8 cellular contexts compared by ENCODE assay signal in the genomic region with DNA sequence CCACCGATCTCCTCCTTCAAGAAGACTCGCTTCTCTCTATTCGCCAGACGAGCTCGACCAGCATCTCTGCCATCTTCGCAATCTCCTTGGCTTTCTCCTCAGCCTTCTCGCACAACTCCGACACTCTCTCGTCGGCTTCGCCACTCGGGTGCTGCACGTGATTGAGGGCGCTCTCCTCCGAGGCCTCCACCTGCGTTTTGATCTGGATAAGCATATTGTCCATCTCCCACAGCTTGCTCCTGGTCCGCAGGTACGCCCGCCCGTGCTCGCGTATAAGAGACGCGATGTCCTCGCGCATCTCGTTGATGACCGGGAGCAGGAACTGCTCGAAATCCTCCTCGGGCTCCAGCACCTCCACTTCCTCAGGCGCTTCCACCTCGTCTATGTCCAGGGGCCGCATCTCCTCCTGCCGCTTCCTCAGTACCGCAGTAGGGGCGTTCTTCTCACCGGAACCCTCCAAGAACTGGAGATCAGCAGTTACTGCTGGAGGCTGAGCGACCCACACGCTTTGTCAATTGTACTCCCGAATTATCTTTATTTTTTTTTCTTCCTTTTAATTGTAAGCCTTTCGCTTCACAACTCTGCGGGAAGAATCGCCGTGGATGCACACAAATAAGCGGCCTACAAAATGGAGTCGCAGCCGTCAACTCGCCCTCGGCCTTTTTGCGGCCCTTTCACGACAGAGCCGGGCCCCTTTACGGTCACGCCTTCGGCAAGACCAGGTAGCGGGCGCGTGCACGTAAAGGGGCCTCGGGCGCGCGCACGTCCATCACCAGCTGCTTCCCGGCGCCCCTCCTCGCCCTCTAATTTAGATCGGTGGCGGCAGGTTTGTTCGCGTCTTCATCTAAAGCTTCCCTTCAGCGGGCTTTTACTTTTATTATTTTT. TPM values are rescaled to one million over a fixed set of nuclear protein-coding genes. Genes with fewer than 3 reads are reported as not detected.
A peak's percentile ranks its signal among the peaks of the same experiment; 100 is the strongest.
DNase-seq lines count a peak whose midpoint lies in the region; ATAC-seq and TF ChIP-seq lines count a peak whose summit lies in the region.

MRFAP1L1 (minus strand) TSS at position 636 of the 885 bp plus-strand sequence; CDS start at position 400, 236 bp downstream.

- H3K27me3 ChIP-seq in AG04450 (ENCODE audit: control insufficient read depth, insufficient read depth, low read length) (peaks cover 3% of the 10 kb centered on the region), spleen (replicated peaks in 1 of 7) (no peaks in the 10 kb centered on the region)

- WGBS in spleen, 5 donors, result 0 to 1% (median 0%) methylated on average over 72 of the region's 72 CpGs

- peak in 1 of 3 donors; percentile 5 for TF ChIP-seq POLR2A in spleen (IDR thresholded peaks at IDR 0.05)

- intact Hi-C loops in spleen (cut with DNase I; ENCODE audit: low total_unique reads), result loop anchor here (5.0 kb wide), 1 partner anchor 67 kb away; the partner anchor contains the start of gene MRFAP1

- TF ChIP-seq CTCF in AG04450 (IDR thresholded peaks at IDR 0.05; ENCODE audit: low read depth, low read length) (peak; percentile 29), spleen (IDR thresholded peaks at IDR 0.05 in 8 of 11, conservative IDR thresholded peaks at IDR 0.05 in 3 of 11) (peak in 2 of 11 experiments; percentile 22 to 28)

- peaks cover 34 to 61% (median 47%) of the 10 kb centered on the region in 6 donors for H3K4me1 ChIP-seq in spleen

- H3K9me3 ChIP-seq in AG04450 (ENCODE audit: control insufficient read depth, insufficient read depth, low read length) (no peaks in the 10 kb centered on the region), spleen (no peaks in the 10 kb centered on the region)

- H3K27ac ChIP-seq in AG04450 (ENCODE audit: low read depth, low read length), result peak within 1 kb of the TSS; percentile 79
- peak within 1 kb of the TSS; percentile 67 to 95 (median 92) for H3K27ac ChIP-seq in spleen

- ATAC-seq in GM18909 (IDR thresholded peaks at IDR 0.05; ENCODE audit: poor library complexity, unreplicated experiment) (peak; percentile 63), HG03196 (IDR thresholded peaks at IDR 0.05; ENCODE audit: unreplicated experiment) (peak; percentile 76)

- CTCF ChIA-PET in AG04450 (lab: Charles Lee), result interaction anchor here (0.8 to 1.2 kb wide), 2 partner anchors 11 to 164 kb away, joined by 3 read pairs; no protein-coding TSS in a partner anchor

- peaks cover 0 to 30% (median 4%) of the 10 kb centered on the region in 6 donors for H3K36me3 ChIP-seq in spleen

- DNase-seq in AG04450 (ENCODE audit: low read depth, low spot score) (peak; percentile 92), NCI-H345 treated with DMSO at 0.1 percent for 48 hours (lab: John Stamatoyannopoulos, UW; ENCODE audit: unreplicated experiment) (peak; percentile 87), inferior parietal cortex (ENCODE audit: extremely low spot score) (peak; percentile 97), spleen (peak; percentile 98)
- DNase-seq in activated CD4-positive, CD25-positive, alpha-beta regulatory T cell treated with anti-CD3 and anti-CD28 coated beads, Interleukin-2, amount 50 U/mL, for 16 hours (ENCODE audit: low read depth, low spot score), result peak; percentile 97
- peak; percentile 97 for DNase-seq in central memory CD4-positive, alpha-beta T cell

- peak within 1 kb of the TSS; percentile 92 for H3K4me3 ChIP-seq in AG04450 (ENCODE audit: low read depth, low read length)
- H3K4me3 ChIP-seq in spleen, result peak within 1 kb of the TSS; percentile 74 to 94 (median 78)

- POLR2A ChIA-PET in AG04450 (lab: Yijun Ruan, JAX), result interaction anchor here (0.7 to 1.7 kb wide), 4 partner anchors 20 to 69 kb away, joined by 3 to 10 read pairs (median 4); partner anchors contain the start of gene MRFAP1

RNA-seq across cellular contexts. Expression of gene MRFAP1L1, which starts in this region (rescaled TPM):
- polyA plus RNA-seq in AG04450 (2011; rRNA removed) (70.6 and 96.5 TPM in 2 replicates), spleen (10 to 100 TPM; 50.6 to 74.2 (median 67.7) TPM)
- 25.1 and 32.7 TPM in 2 replicates for polyA minus RNA-seq in AG04450 (2011; rRNA and poly(A)+ RNA removed)
- 10 to 100 TPM; 45.6 to 96.9 (median 57.1) TPM for total RNA-seq in spleen

Comparison
In these comparisons a context has a peak if more than half of its experiments do, and no peak if none do; other contexts are left out.
1. Peak in every context shown above with its lines: DNase-seq, ATAC-seq, H3K4me3 ChIP-seq and H3K27ac ChIP-seq.